ENCODE assay signal across 8 cellular contexts in genomic region chr1:156500578-156500846, GRCh38. TPM values are rescaled to one million over a fixed set of nuclear protein-coding genes. Genes with fewer than 3 reads are reported as not detected.
A peak's percentile ranks its signal among the peaks of the same experiment; 100 is the strongest.
DNase-seq lines count a peak whose midpoint lies in the region; ATAC-seq and TF ChIP-seq lines count a peak whose summit lies in the region.

TSS of gene MEF2D (minus strand) at chr1:156500775. CDS start at chr1:156483292, 17,483 bp downstream.

- H3K36me3 ChIP-seq in stomach smooth muscle (ENCODE audit: control insufficient read depth in 2 of 2, insufficient read depth in 2 of 2, low read length in 2 of 2): no peaks in the 10 kb centered on the region

- H3K4me3 Mint-ChIP-seq in immature natural killer cell: peak within 1 kb of the TSS; percentile 88 to 96 (median 93)

- H3K9me3 ChIP-seq in stomach smooth muscle (ENCODE audit: control insufficient read depth in 2 of 2, low read length in 2 of 2): no peaks in the 10 kb centered on the region

- ATAC-seq in HG03280 (IDR thresholded peaks at IDR 0.05; ENCODE audit: unreplicated experiment) (peak; percentile 1), GM18858 (IDR thresholded peaks at IDR 0.05; ENCODE audit: unreplicated experiment) (no peak), HG03108 (IDR thresholded peaks at IDR 0.05; ENCODE audit: unreplicated experiment) (no peak)

- H3K4me3 ChIP-seq in stomach smooth muscle (ENCODE audit: low read length in 2 of 2): peak within 1 kb of the TSS; percentile 96 to 97

- peak within 1 kb of the TSS; percentile 98 to 100 (median 99) for H3K27ac Mint-ChIP-seq in immature natural killer cell

- no peaks in the 10 kb centered on the region for H3K27me3 ChIP-seq in stomach smooth muscle (ENCODE audit: control insufficient read depth in 1 of 2, insufficient read depth in 2 of 2, low read length in 2 of 2)

- H3K4me1 ChIP-seq in stomach smooth muscle (ENCODE audit: control insufficient read depth, insufficient read depth, low read length): peaks cover 74% of the 10 kb centered on the region

- no peaks in the 10 kb centered on the region for H3K36me3 Mint-ChIP-seq in immature natural killer cell

- H3K27me3 Mint-ChIP-seq in immature natural killer cell (ENCODE audit: low read depth in 3 of 3): peaks cover 23 to 35% (median 30%) of the 10 kb centered on the region in 3 donors

- TF ChIP-seq CTCF in C4-2B (conservative IDR thresholded peaks at IDR 0.05): no peak

- peak within 1 kb of the TSS; percentile 95 to 97 for H3K9ac ChIP-seq in stomach smooth muscle (ENCODE audit: low read length in 2 of 2)

- H3K4me1 Mint-ChIP-seq in immature natural killer cell: peaks cover 79 to 81% of the 10 kb centered on the region in 2 donors

- DNase-seq in immature natural killer cell: no peak
- DNase-seq in LoVo (ENCODE audit: low spot score): no peak

- H3K9me3 Mint-ChIP-seq in immature natural killer cell: no peaks in the 10 kb centered on the region

- H3K27ac ChIP-seq in C4-2B (peak within 1 kb of the TSS; percentile 95), angular gyrus (ENCODE audit: low read depth, low read length) (peak within 1 kb of the TSS; percentile 98), stomach smooth muscle (ENCODE audit: low read length) (peak within 1 kb of the TSS; percentile 100)

RNA-seq across cellular contexts. Expression of gene MEF2D, which starts in this region (rescaled TPM):
- 10 to 100 TPM in 1 of 3 donors, 1 to 10 TPM in 2; 5.0 to 22.8 (median 6.0) TPM for polyA plus RNA-seq in immature natural killer cell
